In the genomic region with DNA sequence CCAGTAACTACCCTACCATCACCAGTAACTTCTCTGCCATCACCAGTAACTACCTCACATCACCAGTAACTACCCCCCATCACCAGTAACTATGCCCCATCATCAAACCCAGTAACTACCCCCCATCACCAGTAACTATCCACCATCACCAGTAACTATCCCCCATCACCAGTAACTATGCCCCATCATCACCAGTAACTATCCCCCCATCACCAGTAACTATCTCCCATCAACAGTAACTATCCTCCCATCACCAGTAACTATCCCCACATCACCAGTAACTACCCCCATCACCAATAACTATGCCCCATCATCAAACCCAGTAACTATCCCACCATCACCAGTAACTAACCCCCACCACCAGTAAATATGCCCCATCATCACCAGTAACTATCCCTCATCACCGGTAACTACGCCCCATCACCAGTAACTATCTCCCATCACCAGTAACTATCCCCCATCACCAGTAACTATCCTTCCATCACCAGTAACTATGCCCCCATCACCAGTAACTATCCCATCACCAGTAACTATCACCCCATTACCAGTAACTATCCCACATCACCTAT, we compare ENCODE assay signal across 1 cellular context.
TF ChIP-seq lines count a peak whose summit lies in the region.

No MANE protein-coding gene starts in this region.

TF ChIP-seq in K562, 482 proteins besides CTCF, POLR2A, EP300 and RAD21:
- TF ChIP-seq, protein P1, sequence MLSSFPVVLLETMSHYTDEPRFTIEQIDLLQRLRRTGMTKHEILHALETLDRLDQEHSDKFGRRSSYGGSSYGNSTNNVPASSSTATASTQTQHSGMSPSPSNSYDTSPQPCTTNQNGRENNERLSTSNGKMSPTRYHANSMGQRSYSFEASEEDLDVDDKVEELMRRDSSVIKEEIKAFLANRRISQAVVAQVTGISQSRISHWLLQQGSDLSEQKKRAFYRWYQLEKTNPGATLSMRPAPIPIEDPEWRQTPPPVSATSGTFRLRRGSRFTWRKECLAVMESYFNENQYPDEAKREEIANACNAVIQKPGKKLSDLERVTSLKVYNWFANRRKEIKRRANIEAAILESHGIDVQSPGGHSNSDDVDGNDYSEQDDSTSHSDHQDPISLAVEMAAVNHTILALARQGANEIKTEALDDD (IDR thresholded peaks at IDR 0.05) = peak; percentile 95
- TF ChIP-seq RBM17 (IDR thresholded peaks at IDR 0.05; ENCODE audit: borderline replicate concordance, low read depth, low read length) (no peak), PPARD (CRISPR knock-in tag; IDR thresholded peaks at IDR 0.05) (no peak), ATF7 (IDR thresholded peaks at IDR 0.05) (no peak), ZNF445 (CRISPR knock-in tag; IDR thresholded peaks at IDR 0.05; ENCODE audit: low read depth) (no peak), RBM22 (IDR thresholded peaks at IDR 0.05; ENCODE audit: low read depth, low read length, poor library complexity, severe bottlenecking) (no peak)
